9 cellular contexts compared by ENCODE assay signal in genomic region chr20:2509468-2509781, GRCh38. TPM values are rescaled to one million over a fixed set of nuclear protein-coding genes. Genes with fewer than 3 reads are reported as not detected.
DNase-seq lines count a peak whose midpoint lies in the region; ATAC-seq, FAIRE-seq and TF ChIP-seq lines count a peak whose summit lies in the region.
"Had no signal": no experiment of that assay in that cellular context is flagged by ENCODE, and none has a peak within 500 bp of the region (broad histone marks: within the 10 kb centered on the region; RNA-seq: fewer than 3 reads in every experiment).

No MANE protein-coding gene starts in this region.

- dilution Hi-C loops in IMR-90 (cut with HindIII; ENCODE audit: low sequenced_read_pairs, unreplicated experiment): no loop called here

- peaks cover 3% of the 10 kb centered on the region for H3K9me1 ChIP-seq in IMR-90 (ENCODE audit: insufficient read depth, low read length)

- intact Hi-C loops in IMR-90 (cut with micrococcal nuclease): loop anchor here (2.0 kb wide), 1 partner anchor 15 kb away; no protein-coding TSS in a partner anchor

- H3K9ac ChIP-seq in IMR-90 (ENCODE audit: low read depth, low read length): peak overlapping the region; percentile 85

- peaks cover 12% of the 10 kb centered on the region for H3K4me1 ChIP-seq in A549
- peaks cover 2% of the 10 kb centered on the region; the same call in 1 of the 2 replicates for H3K4me1 ChIP-seq in IMR-90 (ENCODE audit: control insufficient read depth, insufficient read depth, low read length)
- peaks cover 0 to 13% of the 10 kb centered on the region in 2 donors for H3K4me1 ChIP-seq in muscle layer of duodenum (ENCODE audit: control insufficient read depth in 1 of 2, insufficient read depth in 2 of 2, low read length in 2 of 2)

- H3K36me3 ChIP-seq in IMR-90 (ENCODE audit: control insufficient read depth, insufficient read depth, low read length) (no peaks in the 10 kb centered on the region), muscle layer of duodenum (ENCODE audit: control insufficient read depth in 1 of 2, insufficient read depth in 2 of 2, low read length in 2 of 2) (no peaks in the 10 kb centered on the region)

- peak overlapping the region; percentile 98 for H2AFZ ChIP-seq in IMR-90 (replicated peaks; ENCODE audit: low read length, poor library complexity)

- H3K14ac ChIP-seq in IMR-90 (replicated peaks; ENCODE audit: low read depth, low read length): peak overlapping the region; percentile 99

- CTCF ChIA-PET in A549 (lab: Yijun Ruan, JAX): interaction anchor here (9.6 kb wide), 1 partner anchor 13 kb away, joined by 149 read pairs; no protein-coding TSS in a partner anchor
- CTCF ChIA-PET in IMR-90 (lab: Yijun Ruan, JAX): interaction anchor here (1.0 kb wide), 1 partner anchor 12 kb away, joined by 5 read pairs; no protein-coding TSS in a partner anchor

- H3K79me1 ChIP-seq in IMR-90 (ENCODE audit: low read depth in 1 of 2, low read length in 2 of 2): peaks cover 5 to 26% of the 10 kb centered on the region in 2 experiments; a peak in 3 of 4 replicates

- H3K56ac ChIP-seq in IMR-90 (ENCODE audit: extremely low read depth, insufficient read depth, low read length): peak overlapping the region; percentile 40; the same call in 1 of the 2 replicates

- no peak overlapping the region; the same call in 1 of the 2 replicates for H3K18ac ChIP-seq in IMR-90 (ENCODE audit: low read depth, low read length)

- H3K9me3 ChIP-seq in A549 (no peaks in the 10 kb centered on the region), IMR-90 (ENCODE audit: control insufficient read depth, insufficient read depth, low read length) (no peaks in the 10 kb centered on the region), muscle layer of duodenum (ENCODE audit: control insufficient read depth in 1 of 2, low read length in 2 of 2) (no peaks in the 10 kb centered on the region)

- no peaks in the 10 kb centered on the region for H3K27me3 ChIP-seq in IMR-90 (ENCODE audit: control insufficient read depth, insufficient read depth, low read length)
- H3K27me3 ChIP-seq in muscle layer of duodenum (ENCODE audit: low read depth, low read length): no peaks in the 10 kb centered on the region

- ATAC-seq in A549 (no peak), IMR-90 (ENCODE audit: low read depth) (peak; percentile 8), HG03432 (IDR thresholded peaks at IDR 0.05; ENCODE audit: unreplicated experiment) (no peak)

- H4K20me1 ChIP-seq in IMR-90 (ENCODE audit: insufficient read depth, low read length): no peaks in the 10 kb centered on the region

- peak overlapping the region; percentile 73 for H2AK9ac ChIP-seq in IMR-90 (replicated peaks; ENCODE audit: low read depth, low read length, poor library complexity)

- 84% methylated on average over 9 of the region's 9 CpGs for WGBS in A549 (ENCODE audit: missing lambda C conversion rate)
- WGBS in IMR-90 (ENCODE audit: extremely low coverage in 2 of 2, insufficient read length in 1 of 2), 2 experiments: no CpG with 5 or more reads among the region's 9 CpGs

- DNase-seq in A549 (ENCODE audit: low read depth in 1 of 2, low spot score in 1 of 2) (no peak), IMR-90 (no peak), choroid plexus epithelial cell (ENCODE audit: low read depth) (peak; percentile 24), AG20443 (ENCODE audit: low spot score) (no peak), UCSD-AML1 (lab: John Stamatoyannopoulos, UW; ENCODE audit: unreplicated experiment) (no peak), SK-N-DZ (ENCODE audit: low spot score) (no peak)

- TF ChIP-seq EP300 in A549 (IDR thresholded peaks at IDR 0.05): no peak

- peak overlapping the region; percentile 90 for H4K91ac ChIP-seq in IMR-90 (ENCODE audit: insufficient read depth, low read depth, low read length)

- H4K5ac ChIP-seq in IMR-90 (ENCODE audit: low read depth, low read length): peak overlapping the region; percentile 89

- TF ChIP-seq CTCF in A549 (IDR thresholded peaks at IDR 0.05) (no peak), IMR-90 (conservative IDR thresholded peaks at IDR 0.05; ENCODE audit: low read depth, low read length) (no peak), choroid plexus epithelial cell (conservative IDR thresholded peaks at IDR 0.05; ENCODE audit: low read depth, low read length) (peak; percentile 0)

- TF ChIP-seq POLR2A in A549 (IDR thresholded peaks at IDR 0.05; ENCODE audit: low read length): no peak
- TF ChIP-seq POLR2A in IMR-90 (IDR thresholded peaks at IDR 0.05; ENCODE audit: low read depth, low read length): no peak

- peak overlapping the region; percentile 98 for H3K4ac ChIP-seq in IMR-90 (ENCODE audit: low read depth, low read length)

- no peak overlapping the region for H2BK15ac ChIP-seq in IMR-90 (ENCODE audit: low read depth, low read length)

- no peak overlapping the region for H2BK5ac ChIP-seq in IMR-90 (ENCODE audit: low read depth, low read length, poor library complexity, severe bottlenecking)

- peak overlapping the region; percentile 91 to 99 for H4K8ac ChIP-seq in IMR-90 (ENCODE audit: low read depth in 2 of 2, low read length in 2 of 2)

- in situ Hi-C loops in IMR-90 (cut with MboI; ENCODE audit: low sequenced_read_pairs): loop anchor here (25.0 kb wide), 1 partner anchor 328 kb away; the partner anchor contains the start of genes PCED1A and VPS16

- peak overlapping the region; percentile 98; the same call in 1 of the 2 replicates for H3K23ac ChIP-seq in IMR-90 (ENCODE audit: low read depth, low read length)

- H2AK5ac ChIP-seq in IMR-90 (ENCODE audit: low read depth, low read length): peak overlapping the region; percentile 30; the same call in 1 of the 2 replicates

- H3K4me3 ChIP-seq in A549 (peak overlapping the region; percentile 68), IMR-90 (ENCODE audit: insufficient read depth, low read depth, low read length) (peak overlapping the region; percentile 77), choroid plexus epithelial cell (ENCODE audit: low read depth, low read length) (peak overlapping the region; percentile 94), muscle layer of duodenum (ENCODE audit: low read depth in 1 of 2, low read length in 2 of 2) (peak overlapping the region; percentile 95 to 96)

- no TSS peak for BruUV-seq in IMR-90 (replicated peaks; lab: Mats Ljungman, UMichigan)

- H2BK120ac ChIP-seq in IMR-90 (ENCODE audit: low read depth, low read length): no peak overlapping the region

- POLR2A ChIA-PET in A549 (lab: Yijun Ruan, JAX) (interaction anchor here (0.6 to 1.2 kb wide), 4 partner anchors 15 to 177 kb away, joined by 3 to 11 read pairs (median 4); partner anchors contain the start of gene SNRPB), IMR-90 (lab: Charles Lee; ENCODE audit: unreplicated experiment) (no interaction called here)

- H3K27ac ChIP-seq in A549 (peak overlapping the region; percentile 86 to 89), IMR-90 (ENCODE audit: insufficient read depth, low read length) (peak overlapping the region; percentile 81), muscle layer of duodenum (ENCODE audit: low read length) (peak overlapping the region; percentile 94)

- no peak overlapping the region for H2BK20ac ChIP-seq in IMR-90 (ENCODE audit: low read depth, low read length)

- TF ChIP-seq RAD21 in A549 (conservative IDR thresholded peaks at IDR 0.05 in 1 of 2, IDR thresholded peaks at IDR 0.05 in 1 of 2): no peak
- TF ChIP-seq RAD21 in IMR-90 (IDR thresholded peaks at IDR 0.05; ENCODE audit: low read length): no peak

- peak overlapping the region; percentile 92 for H3K4me2 ChIP-seq in A549
- peak overlapping the region; percentile 92 for H3K4me2 ChIP-seq in IMR-90 (ENCODE audit: low read depth, low read length)

- FAIRE-seq in A549 (lab: Jason Lieb, UNC): no peak

TF ChIP-seq in A549, 52 proteins besides CTCF, POLR2A, EP300 and RAD21:
- TF ChIP-seq PHF8 (IDR thresholded peaks at IDR 0.05; ENCODE audit: borderline replicate concordance, low read depth) (peak; percentile 8; the same call in 1 of the 2 replicates), SREBF2 (IDR thresholded peaks at IDR 0.05) (no peak)

RNA-seq across cellular contexts. Expression of gene ZNF343, which starts 0.7 kb away (rescaled TPM):
- polyA plus RNA-seq in A549 (2011; rRNA removed): 19.0 and 20.5 TPM in 2 replicates
- 7.3 and 8.2 TPM in 2 replicates for polyA plus RNA-seq in A549 (2012; cell fraction: cytosol; rRNA removed)
- polyA plus RNA-seq in A549 (2012; cell fraction: nucleus; rRNA removed): 7.6 and 11.5 TPM in 2 replicates
- polyA plus RNA-seq in A549 (2017; fragmentation: RNase III; extraction: RNeasy Plus Mini Kit Qiagen cat#74134 plus additional on column Dnase treatment): 14.0 to 15.8 TPM (median 14.0 TPM) in 3 replicates
- polyA minus RNA-seq in A549 (2011; rRNA and poly(A)+ RNA removed): 17.3 and 21.1 TPM in 2 replicates
- total RNA-seq in IMR-90 (2012; rRNA removed): 18.9 and 26.2 TPM in 2 replicates
- 7.4 and 7.8 TPM in 2 replicates for polyA plus RNA-seq in IMR-90 (2012; rRNA removed)
- 2.1 and 2.2 TPM in 2 replicates for polyA plus RNA-seq in IMR-90 (2012; cell fraction: cytosol; rRNA removed)
- polyA plus RNA-seq in IMR-90 (2012; cell fraction: nucleus; rRNA removed; ENCODE audit: low replicate concordance): 8.1 and 31.6 TPM in 2 replicates
- polyA plus RNA-seq in SK-N-DZ (2014; cell fraction: cytosol; rRNA removed): 10.8 and 12.3 TPM in 2 replicates
- polyA plus RNA-seq in SK-N-DZ (2014; cell fraction: nucleus; rRNA removed): 15.0 and 24.3 TPM in 2 replicates

RNA-seq across cellular contexts. Expression of gene TMC2, which starts 26.9 kb away (rescaled TPM):
- polyA plus RNA-seq in A549 (2011; rRNA removed) (not detected in 2 replicates), A549 (2017; fragmentation: RNase III; extraction: RNeasy Plus Mini Kit Qiagen cat#74134 plus additional on column Dnase treatment) (not detected in 3 replicates), IMR-90 (2012; rRNA removed) (not detected in 2 replicates)
- polyA plus RNA-seq in A549 (2012; cell fraction: cytosol; rRNA removed): not detected in 2 replicates
- polyA plus RNA-seq in A549 (2012; cell fraction: nucleus; rRNA removed): 0.02 TPM in 1 of 2 replicates, not detected in the other
- 0.15 TPM in 1 of 2 replicates, not detected in the other for polyA minus RNA-seq in A549 (2011; rRNA and poly(A)+ RNA removed)
- total RNA-seq in IMR-90 (2012; rRNA removed): not detected in 2 replicates
- not detected in 2 replicates for polyA plus RNA-seq in IMR-90 (2012; cell fraction: cytosol; rRNA removed)
- not detected in 2 replicates for polyA plus RNA-seq in IMR-90 (2012; cell fraction: nucleus; rRNA removed; ENCODE audit: low replicate concordance)
- polyA plus RNA-seq in SK-N-DZ (2014; cell fraction: cytosol; rRNA removed): 0.09 and 0.41 TPM in 2 replicates
- polyA plus RNA-seq in SK-N-DZ (2014; cell fraction: nucleus; rRNA removed): 0.30 and 1.5 TPM in 2 replicates
- total RNA-seq: dermis microvascular lymphatic vessel endothelial cell had no signal

RNA-seq across cellular contexts. Expression of gene SNRPB, which starts 38.8 kb away (rescaled TPM):
- polyA plus RNA-seq in A549 (2011; rRNA removed): 486 and 557 TPM in 2 replicates
- 1,126 and 1,347 TPM in 2 replicates for polyA plus RNA-seq in A549 (2012; cell fraction: cytosol; rRNA removed)
- 904 and 1,034 TPM in 2 replicates for polyA plus RNA-seq in A549 (2012; cell fraction: nucleus; rRNA removed)
- 628 to 689 TPM (median 676 TPM) in 3 replicates for polyA plus RNA-seq in A549 (2017; fragmentation: RNase III; extraction: RNeasy Plus Mini Kit Qiagen cat#74134 plus additional on column Dnase treatment)
- polyA minus RNA-seq in A549 (2011; rRNA and poly(A)+ RNA removed): 228 and 233 TPM in 2 replicates
- 103 and 109 TPM in 2 replicates for total RNA-seq in IMR-90 (2012; rRNA removed)
- 214 and 249 TPM in 2 replicates for polyA plus RNA-seq in IMR-90 (2012; rRNA removed)
- 295 and 345 TPM in 2 replicates for polyA plus RNA-seq in IMR-90 (2012; cell fraction: cytosol; rRNA removed)
- polyA plus RNA-seq in IMR-90 (2012; cell fraction: nucleus; rRNA removed; ENCODE audit: low replicate concordance): 141 and 176 TPM in 2 replicates
- 1,780 and 1,783 TPM in 2 replicates for polyA plus RNA-seq in SK-N-DZ (2014; cell fraction: cytosol; rRNA removed)
- polyA plus RNA-seq in SK-N-DZ (2014; cell fraction: nucleus; rRNA removed): 833 and 1,506 TPM in 2 replicates
